Comparison of ENCODE assay signal across 8 cellular contexts in genomic region chr5:116137544-116138378, GRCh38. TPM values are rescaled to one million over a fixed set of nuclear protein-coding genes. Genes with fewer than 3 reads are reported as not detected.
DNase-seq lines count a peak whose midpoint lies in the region; ATAC-seq and TF ChIP-seq lines count a peak whose summit lies in the region.

No MANE protein-coding gene starts in this region.

- peaks cover 8 to 22% of the 10 kb centered on the region in 2 donors for H3K4me1 Mint-ChIP-seq in effector memory CD8-positive, alpha-beta T cell (ENCODE audit: low read depth in 2 of 2)

- H3K4me3 Mint-ChIP-seq in effector memory CD8-positive, alpha-beta T cell, result no peak overlapping the region

- DNase-seq in A673 (ENCODE audit: low spot score), result peak; percentile 70
- DNase-seq in KBM-7, result peak; percentile 60
- DNase-seq in OCI-M2 (lab: John Stamatoyannopoulos, UW; ENCODE audit: unreplicated experiment), result peak; percentile 36
- DNase-seq in effector memory CD8-positive, alpha-beta T cell, result peak; percentile 2 to 19 (median 5)
- peak; percentile 61 for DNase-seq in middle frontal gyrus (ENCODE audit: extremely low spot score, low spot score)

- no peaks in the 10 kb centered on the region for H3K9me3 ChIP-seq in A673 (ENCODE audit: low read depth, low read length, poor library complexity, severe bottlenecking)

- no peaks in the 10 kb centered on the region for H3K36me3 ChIP-seq in A673 (ENCODE audit: insufficient read depth, low read length, poor library complexity, severe bottlenecking)

- no TSS peak for BruUV-seq in A673 (replicated peaks; lab: Mats Ljungman, UMichigan)

- ATAC-seq in effector memory CD8-positive, alpha-beta T cell (replicated peaks), result peak; percentile 58
- no peak for ATAC-seq in GM21717 (IDR thresholded peaks at IDR 0.05; ENCODE audit: unreplicated experiment)
- no peak for ATAC-seq in HG02678 (IDR thresholded peaks at IDR 0.05; ENCODE audit: unreplicated experiment)

- H3K27ac Mint-ChIP-seq in effector memory CD8-positive, alpha-beta T cell, result peak overlapping the region; percentile 75 to 81

- POLR2A ChIA-PET in A673 (lab: Charles Lee; ENCODE audit: low non-redundant PET), result no interaction called here

- in situ Hi-C loops in KBM-7 (cut with MboI; ENCODE audit: low pct_unique_long_range_greater_than_20kb, low sequenced_read_pairs), result no loop called here

- H3K36me3 Mint-ChIP-seq in effector memory CD8-positive, alpha-beta T cell (ENCODE audit: insufficient read depth), result peaks cover 4% of the 10 kb centered on the region

- H3K27ac ChIP-seq in A673 (ENCODE audit: low read depth, low read length, poor library complexity, severe bottlenecking), result no peak overlapping the region

- H3K27me3 ChIP-seq in A673 (replicated peaks; ENCODE audit: insufficient read depth, low read depth, low read length, poor library complexity), result no peaks in the 10 kb centered on the region

- no peaks in the 10 kb centered on the region for H3K27me3 Mint-ChIP-seq in effector memory CD8-positive, alpha-beta T cell

- intact Hi-C loops in A673 (cut with micrococcal nuclease; ENCODE audit: unreplicated experiment), result loop anchor here (5.0 kb wide), 2 partner anchors 420 to 810 kb away; no protein-coding TSS in a partner anchor

- H3K4me1 ChIP-seq in A673 (ENCODE audit: insufficient read depth, low read length, poor library complexity, severe bottlenecking), result no peaks in the 10 kb centered on the region

- TF ChIP-seq CTCF in A673 (conservative IDR thresholded peaks at IDR 0.05; ENCODE audit: low read depth, low read length) (peak; percentile 79), GM12872 (IDR thresholded peaks at IDR 0.05; ENCODE audit: insufficient read depth, low read depth, low read length) (peak; percentile 62)

- CTCF ChIA-PET in A673 (lab: Charles Lee), result no interaction called here

- no peaks in the 10 kb centered on the region for H3K9me3 Mint-ChIP-seq in effector memory CD8-positive, alpha-beta T cell

- H3K4me3 ChIP-seq in A673 (ENCODE audit: low read depth, low read length, poor library complexity, severe bottlenecking), result no peak overlapping the region

RNA-seq across cellular contexts. Expression of gene COMMD10, which starts 52.9 kb away (rescaled TPM):
- total RNA-seq in A673 (2021), result 35.4 and 36.5 TPM in 2 replicates

Comparison
In these comparisons a context has a peak if more than half of its experiments do, and no peak if none do; other contexts are left out.
1. DNase-seq: peak in every context shown above with its lines; median percentile 70 in A673; 61 in middle frontal gyrus; 60 in KBM-7; 36 in OCI-M2; 5 in effector memory CD8-positive, alpha-beta T cell.